In genomic region chr18:8704361-8705279, GRCh38 we compare ENCODE assay signal across 8 cellular contexts. TPM values are rescaled to one million over a fixed set of nuclear protein-coding genes. Genes with fewer than 3 reads are reported as not detected.
DNase-seq lines count a peak whose midpoint lies in the region; ATAC-seq and TF ChIP-seq lines count a peak whose summit lies in the region.

No MANE protein-coding gene starts in this region.

- H3K27ac Mint-ChIP-seq in T-cell (peak overlapping the region in 1 of 2 donors; percentile 55), progenitor cell of endocrine pancreas (peak overlapping the region; percentile 89)

- peak overlapping the region; percentile 74 to 86 (median 84) for H3K27ac ChIP-seq in upper lobe of left lung

- peaks cover 0 to 13% (median 10%) of the 10 kb centered on the region in 4 donors for H3K27me3 ChIP-seq in upper lobe of left lung

- CTCF ChIA-PET in T-cell (lab: Charles Lee) = interaction anchor here in 1 of 2 donors (1.1 kb wide), 1 partner anchor 9 kb away, joined by 3 read pairs; no protein-coding TSS in a partner anchor

- H3K27me3 Mint-ChIP-seq in T-cell = peaks cover 54 to 69% of the 10 kb centered on the region in 2 donors
- H3K27me3 Mint-ChIP-seq in progenitor cell of endocrine pancreas = peaks cover 24% of the 10 kb centered on the region

- H3K4me3 Mint-ChIP-seq in T-cell (peak overlapping the region; percentile 86 to 93 (median 89)), progenitor cell of endocrine pancreas (ENCODE audit: low read depth) (peak overlapping the region; percentile 82)

- H3K36me3 Mint-ChIP-seq in T-cell (no peaks in the 10 kb centered on the region), progenitor cell of endocrine pancreas (ENCODE audit: insufficient read depth) (peaks cover 2% of the 10 kb centered on the region)

- H3K4me1 Mint-ChIP-seq in T-cell (peaks cover 14 to 24% (median 21%) of the 10 kb centered on the region in 3 donors), progenitor cell of endocrine pancreas (ENCODE audit: low read depth) (peaks cover 31% of the 10 kb centered on the region)

- intact Hi-C loops in left cardiac atrium (cut with DNase I) = no loop called here

- DNase-seq in GM12865 (ENCODE audit: low read depth) = peak; percentile 86
- peak; percentile 79 for DNase-seq in NCI-H128 (lab: John Stamatoyannopoulos, UW; ENCODE audit: unreplicated experiment)
- DNase-seq in T-cell = peak; percentile 47 to 88 (median 68)
- peak; percentile 77 for DNase-seq in amniotic epithelial cell (ENCODE audit: low read depth)
- peak; percentile 91 for DNase-seq in left cardiac atrium
- DNase-seq in progenitor cell of endocrine pancreas (ENCODE audit: low spot score, unreplicated experiment) = peak; percentile 84
- peak; percentile 86 to 98 for DNase-seq in upper lobe of left lung

- POLR2A ChIA-PET in T-cell (lab: Charles Lee) = no interaction called here

- ATAC-seq in HG02798 (IDR thresholded peaks at IDR 0.05; ENCODE audit: poor library complexity, unreplicated experiment) = peak; percentile 88
- peak; percentile 89 to 93 (median 90) for ATAC-seq in T-cell (replicated peaks in 1 of 4)
- ATAC-seq in left cardiac atrium = peak; percentile 96 to 97
- peak; percentile 95 to 96 for ATAC-seq in upper lobe of left lung (ENCODE audit: low FRiP score in 2 of 2)

- no peaks in the 10 kb centered on the region for H3K9me3 ChIP-seq in upper lobe of left lung

- peak overlapping the region; percentile 82 for H3K4me3 ChIP-seq in GM12865 (ENCODE audit: low read depth, low read length)
- H3K4me3 ChIP-seq in upper lobe of left lung = peak overlapping the region; percentile 70 to 96 (median 74)

- H3K9me3 Mint-ChIP-seq in T-cell = no peaks in the 10 kb centered on the region
- H3K9me3 Mint-ChIP-seq in progenitor cell of endocrine pancreas (ENCODE audit: low read depth) = no peaks in the 10 kb centered on the region

- peaks cover 23 to 28% (median 26%) of the 10 kb centered on the region in 4 donors for H3K4me1 ChIP-seq in upper lobe of left lung

- TF ChIP-seq EP300 in upper lobe of left lung (IDR thresholded peaks at IDR 0.05) = no peak

- no peak for TF ChIP-seq CTCF in GM12865 (IDR thresholded peaks at IDR 0.05; ENCODE audit: insufficient read depth, low read depth, low read length, missing control alignments)
- no peak for TF ChIP-seq CTCF in progenitor cell of endocrine pancreas (IDR thresholded peaks at IDR 0.05; ENCODE audit: unreplicated experiment)
- TF ChIP-seq CTCF in upper lobe of left lung (IDR thresholded peaks at IDR 0.05) = peak in 1 of 6 experiments; percentile 39

- peak in 3 of 4 donors; percentile 31 to 64 (median 63) for TF ChIP-seq POLR2A in upper lobe of left lung (IDR thresholded peaks at IDR 0.05)

- H3K36me3 ChIP-seq in upper lobe of left lung = no peaks in the 10 kb centered on the region

- 2 to 14% methylated on average over 19 to 45 of the region's 71 CpGs for WGBS in upper lobe of left lung, 2 donors

RNA-seq across cellular contexts. Expression of gene MTCL1, which starts 0.7 kb away (rescaled TPM):
- under 1 TPM; 0.40 to 0.98 (median 0.83) TPM for total RNA-seq in T-cell
- 1 to 10 TPM; 4.3 to 4.7 TPM for total RNA-seq in left cardiac atrium
- 81.5 and 85.6 TPM in 2 replicates for total RNA-seq in progenitor cell of endocrine pancreas
- 10 to 100 TPM in 2 of 6 donors, 1 to 10 TPM in 4; 4.5 to 17.9 (median 8.1) TPM for total RNA-seq in upper lobe of left lung

Comparison
In these comparisons a context has a peak if more than half of its experiments do, and no peak if none do; other contexts are left out.
1. Peak in every context shown above with its lines: DNase-seq, ATAC-seq, H3K4me3 ChIP-seq and H3K27ac ChIP-seq.